Comparison of ENCODE assay signal across 25 cellular contexts in genomic region chr6:151576658-151577057, GRCh38.
DNase-seq lines count a peak whose midpoint lies in the region; ATAC-seq and TF ChIP-seq lines count a peak whose summit lies in the region.
"Had no signal": no experiment of that assay in that cellular context is flagged by ENCODE, and none has a peak within 500 bp of the region (broad histone marks: within the 10 kb centered on the region; RNA-seq: fewer than 3 reads in every experiment).

No MANE protein-coding gene starts in this region.

- H2AFZ ChIP-seq in PC-3 (ENCODE audit: low read length) (peak overlapping the region; percentile 67; the same call in 1 of the 2 replicates), hepatocyte (no peak overlapping the region)

- POLR2A ChIA-PET in PC-3 (lab: Charles Lee; ENCODE audit: unreplicated experiment), result interaction anchor here (0.6 kb wide), 1 partner anchor 319 kb away, joined by 6 read pairs; no protein-coding TSS in a partner anchor

- peaks cover 2% of the 10 kb centered on the region; the same call in 1 of the 2 replicates for H3K27me3 ChIP-seq in HAP-1 (ENCODE audit: low read depth)
- H3K27me3 ChIP-seq in PC-3 (ENCODE audit: low read length), result peaks cover 18% of the 10 kb centered on the region
- H3K27me3 ChIP-seq in hepatocyte, result no peaks in the 10 kb centered on the region
- H3K27me3 ChIP-seq: pancreas, right atrium auricular region had no signal

- H3K36me3 ChIP-seq in HAP-1 (replicated peaks) (no peaks in the 10 kb centered on the region), PC-3 (ENCODE audit: low read depth, low read length) (no peaks in the 10 kb centered on the region), hepatocyte (replicated peaks; ENCODE audit: insufficient read depth, low read depth) (no peaks in the 10 kb centered on the region)
- H3K36me3 ChIP-seq: pancreas, right atrium auricular region had no signal

- H4K20me1 ChIP-seq in PC-3 (ENCODE audit: low read length), result no peaks in the 10 kb centered on the region
- H4K20me1 ChIP-seq in hepatocyte (ENCODE audit: insufficient read depth, poor library complexity, severe bottlenecking), result no peaks in the 10 kb centered on the region

- no peaks in the 10 kb centered on the region for H3F3A ChIP-seq in PC-3 (ENCODE audit: low read length, unreplicated experiment)

- CTCF ChIA-PET in PC-3 (lab: Charles Lee), result no interaction called here

- ATAC-seq in PC-3, result peak; percentile 42; the same call in 1 of the 2 replicates
- ATAC-seq in GM21367 (IDR thresholded peaks at IDR 0.05; ENCODE audit: unreplicated experiment), result no peak
- no peak for ATAC-seq in GM19463 (IDR thresholded peaks at IDR 0.05; ENCODE audit: unreplicated experiment)
- ATAC-seq in SK-N-SH treated with all-trans-retinoic acid at 6 μM for 48 hours, result no peak
- ATAC-seq: activated CD8-positive, alpha-beta T cell treated with anti-CD3 and anti-CD28 coated beads for 36 hours; activated naive CD4-positive, alpha-beta T cell treated with anti-CD3 and anti-CD28 coated beads, Interleukin-2, amount 50 U/mL, for 72 hours; left ventricle myocardium superior; pancreas had no signal

- intact Hi-C loops in PC-3 (cut with micrococcal nuclease) (no loop called here), posterior cingulate gyrus (cut with DNase I) (no loop called here)

- no peak overlapping the region for H3K9ac ChIP-seq in PC-3 (ENCODE audit: low read length)

- DNase-seq in HAP-1 (ENCODE audit: low spot score in 2 of 2), result peak; percentile 43 to 49
- DNase-seq in PC-3, result peak; percentile 20
- DNase-seq in hepatocyte (ENCODE audit: low spot score), result no peak
- DNase-seq in posterior cingulate gyrus, result peak in 9 of 10 donors; percentile 22 to 91 (median 58)
- no peak for DNase-seq in NCI-H128 (lab: John Stamatoyannopoulos, UW; ENCODE audit: unreplicated experiment)
- DNase-seq: activated CD4-positive, CD25-positive, alpha-beta regulatory T cell treated with anti-CD3 and anti-CD28 coated beads, Interleukin-2, amount 50 U/mL, for 72 hours; activated CD8-positive, alpha-beta T cell treated with anti-CD3 and anti-CD28 coated beads for 36 hours; Calu3; cerebellar nuclear complex; DND-41; HFFc6; islet precursor cell; left ventricle myocardium superior; naive B cell; NCI-H1694 treated with DMSO at 0.1 percent for 48 hours; NCI-H345; pancreas; stimulated activated CD4-positive, alpha-beta T cell treated with anti-CD3 and anti-CD28 coated beads, Interleukin-2, amount 100 ng/mL, for 48 hours had no signal

- H3K4me1 ChIP-seq in HAP-1 (peaks cover 13% of the 10 kb centered on the region), PC-3 (ENCODE audit: insufficient read depth, low read length) (no peaks in the 10 kb centered on the region), hepatocyte (ENCODE audit: insufficient read depth) (no peaks in the 10 kb centered on the region)
- H3K4me1 ChIP-seq: pancreas, right atrium auricular region had no signal

- in situ Hi-C loops in HAP-1 (cut with MboI; ENCODE audit: low sequenced_read_pairs), result no loop called here

- TF ChIP-seq CTCF in PC-3 (conservative IDR thresholded peaks at IDR 0.05; ENCODE audit: low read depth, low read length) (no peak), hepatocyte (IDR thresholded peaks at IDR 0.05; ENCODE audit: poor library complexity) (no peak)

- WGBS in hepatocyte (ENCODE audit: low lambda C conversion rate, missing lambda C conversion rate), result 68% methylated on average over 9 of the region's 9 CpGs

- no peak overlapping the region for H3K4me3 ChIP-seq in HAP-1
- H3K4me3 ChIP-seq in PC-3 (ENCODE audit: low read length), result peak overlapping the region; percentile 35; the same call in 1 of the 2 replicates
- no peak overlapping the region for H3K4me3 ChIP-seq in hepatocyte
- H3K4me3 ChIP-seq: pancreas, right atrium auricular region, SK-N-MC had no signal

- no peaks in the 10 kb centered on the region for H3K9me3 ChIP-seq in HAP-1
- no peaks in the 10 kb centered on the region for H3K9me3 ChIP-seq in PC-3 (ENCODE audit: low read length)
- no peaks in the 10 kb centered on the region for H3K9me3 ChIP-seq in hepatocyte (ENCODE audit: low read depth)
- H3K9me3 ChIP-seq: pancreas, right atrium auricular region had no signal

- H3K4me2 ChIP-seq in PC-3 (ENCODE audit: low read length) (peak overlapping the region; percentile 66), hepatocyte (no peak overlapping the region)

- H3K27ac ChIP-seq in PC-3 (ENCODE audit: low read length) (no peak overlapping the region), hepatocyte (peak overlapping the region; percentile 43)
- H3K27ac ChIP-seq: HL-60, pancreas, right atrium auricular region, SK-N-MC had no signal

- BruUV-seq in PC-3 (replicated peaks; lab: Mats Ljungman, UMichigan), result no TSS peak

- H3K9me2 ChIP-seq in PC-3 (replicated peaks; ENCODE audit: low read length), result no peaks in the 10 kb centered on the region
- no peaks in the 10 kb centered on the region for H3K9me2 ChIP-seq in hepatocyte (replicated peaks; ENCODE audit: insufficient read depth)

- no peaks in the 10 kb centered on the region for H3K79me2 ChIP-seq in PC-3 (ENCODE audit: low read length)
- H3K79me2 ChIP-seq in hepatocyte, result no peaks in the 10 kb centered on the region

TF ChIP-seq in SK-N-SH treated with all-trans-retinoic acid at 6 μM for 48 hours, 23 proteins besides CTCF, POLR2A, EP300 and RAD21:
- TF ChIP-seq RARB (CRISPR knock-in tag; IDR thresholded peaks at IDR 0.05), result no peak
- TF ChIP-seq ZFP30 (CRISPR knock-in tag; IDR thresholded peaks at IDR 0.05), result no peak
- TF ChIP-seq CSDC2 (CRISPR knock-in tag; IDR thresholded peaks at IDR 0.05), result no peak
- TF ChIP-seq CREB5 (CRISPR knock-in tag; IDR thresholded peaks at IDR 0.05; ENCODE audit: low read depth), result no peak
- TF ChIP-seq ESRRG (CRISPR knock-in tag; IDR thresholded peaks at IDR 0.05), result no peak
- no peak for TF ChIP-seq BACH2 (CRISPR knock-in tag; IDR thresholded peaks at IDR 0.05; ENCODE audit: borderline replicate concordance)
- TF ChIP-seq ZFP3 (CRISPR knock-in tag; IDR thresholded peaks at IDR 0.05), result no peak
- no peak for TF ChIP-seq TOX (CRISPR knock-in tag; IDR thresholded peaks at IDR 0.05; ENCODE audit: borderline replicate concordance)
- no peak for TF ChIP-seq GLIS3 (CRISPR knock-in tag; IDR thresholded peaks at IDR 0.05)
- TF ChIP-seq ZNF565 (CRISPR knock-in tag; conservative IDR thresholded peaks at IDR 0.05; ENCODE audit: low read depth), result no peak
- no peak for TF ChIP-seq PATZ1 (CRISPR knock-in tag; IDR thresholded peaks at IDR 0.05; ENCODE audit: borderline replicate concordance)
- TF ChIP-seq ARNTL (CRISPR knock-in tag; IDR thresholded peaks at IDR 0.05; ENCODE audit: borderline replicate concordance, low read depth), result no peak
TF ChIP-seq in SK-N-SH treated with all-trans-retinoic acid at 6 μM for 48 hours: peak in this region for 0.

Comparison
In these comparisons a context has a peak if more than half of its experiments do, and no peak if none do; other contexts are left out.
1. DNase-seq: peak in HAP-1 (2 of 2), PC-3 (single experiment) and posterior cingulate gyrus (9 of 10); none in hepatocyte (single experiment) and NCI-H128 (single experiment).